ENCODE assay signal across 8 cellular contexts in genomic region chr11:122215244-122215992, GRCh38.
DNase-seq lines count a peak whose midpoint lies in the region; ATAC-seq, FAIRE-seq and TF ChIP-seq lines count a peak whose summit lies in the region.

No MANE protein-coding gene starts in this region.

- H3K9ac ChIP-seq in PC-3 (ENCODE audit: low read length) (no peak overlapping the region), keratinocyte (ENCODE audit: control insufficient read depth, extremely low read depth, insufficient read depth, low read length) (no peak overlapping the region)

- no peaks in the 10 kb centered on the region for H3K36me3 ChIP-seq in PC-3 (ENCODE audit: low read depth, low read length)
- no peaks in the 10 kb centered on the region for H3K36me3 ChIP-seq in breast epithelium
- no peaks in the 10 kb centered on the region for H3K36me3 ChIP-seq in keratinocyte (ENCODE audit: control insufficient read depth in 2 of 2, extremely low read depth in 1 of 2, insufficient read depth in 2 of 2, low read length in 2 of 2)

- no peak for TF ChIP-seq POLR2A in breast epithelium (IDR thresholded peaks at IDR 0.05)

- FAIRE-seq in keratinocyte (lab: Jason Lieb, UNC), result peak; percentile 34

- H3K4me3 ChIP-seq in PC-3 (ENCODE audit: low read length) (no peak overlapping the region), breast epithelium (no peak overlapping the region), keratinocyte (ENCODE audit: control insufficient read depth in 2 of 3, extremely low read depth in 1 of 3, insufficient read depth in 2 of 3, low read depth in 1 of 3, low read length in 3 of 3) (no peak overlapping the region)

- DNase-seq in C1 segment of cervical spinal cord (lab: John Stamatoyannopoulos, UW), result peak in 12 of 14 donors; percentile 6 to 81 (median 67)
- DNase-seq in PC-3, result peak; percentile 80
- DNase-seq in breast epithelium (ENCODE audit: low spot score in 2 of 2), result peak in 1 of 2 donors; percentile 57
- no peak for DNase-seq in keratinocyte (ENCODE audit: low read depth, low spot score)
- DNase-seq in stimulated activated CD4-positive, alpha-beta T cell treated with anti-CD3 and anti-CD28 coated beads, Interleukin-15, amount 100 ng/mL, for 24 hours, result peak; percentile 46
- no peak for DNase-seq in DMS79 (lab: John Stamatoyannopoulos, UW)

- no peaks in the 10 kb centered on the region for H4K20me1 ChIP-seq in PC-3 (ENCODE audit: low read length)
- H4K20me1 ChIP-seq in keratinocyte (ENCODE audit: control insufficient read depth, extremely low read depth, insufficient read depth, low read length), result no peaks in the 10 kb centered on the region

- TF ChIP-seq CTCF in PC-3 (conservative IDR thresholded peaks at IDR 0.05; ENCODE audit: low read depth, low read length), result peak; percentile 98
- peak; percentile 60 to 79 (median 76) for TF ChIP-seq CTCF in breast epithelium (IDR thresholded peaks at IDR 0.05)
- TF ChIP-seq CTCF in keratinocyte (optimal IDR thresholded peaks at IDR 0.05 in 1 of 3, IDR thresholded peaks at IDR 0.05 in 1 of 3, conservative IDR thresholded peaks at IDR 0.05 in 1 of 3; ENCODE audit: extremely low read depth in 1 of 3, insufficient read depth in 2 of 3, low read length in 3 of 3), result peak; percentile 87 to 96 (median 90)

- peaks cover 5% of the 10 kb centered on the region; the same call in 1 of the 2 replicates for H3K4me1 ChIP-seq in PC-3 (ENCODE audit: insufficient read depth, low read length)
- no peaks in the 10 kb centered on the region for H3K4me1 ChIP-seq in breast epithelium
- H3K4me1 ChIP-seq in keratinocyte (ENCODE audit: control insufficient read depth, extremely low read depth, insufficient read depth, low read length), result no peaks in the 10 kb centered on the region

- H3K27me3 ChIP-seq in PC-3 (ENCODE audit: low read length), result no peaks in the 10 kb centered on the region; the same call in 1 of the 2 replicates
- no peaks in the 10 kb centered on the region for H3K27me3 ChIP-seq in breast epithelium
- H3K27me3 ChIP-seq in keratinocyte (ENCODE audit: control insufficient read depth, extremely low read depth, insufficient read depth, low read length), result no peaks in the 10 kb centered on the region

- H2AFZ ChIP-seq in PC-3 (ENCODE audit: low read length) (peak overlapping the region; percentile 62), keratinocyte (ENCODE audit: control insufficient read depth, low read length) (no peak overlapping the region)

- no TSS peak for BruUV-seq in PC-3 (replicated peaks; lab: Mats Ljungman, UMichigan)

- intact Hi-C loops in PC-3 (cut with micrococcal nuclease) (loop anchor here (1.0 kb wide), 1 partner anchor 290 kb away; no protein-coding TSS in a partner anchor), breast epithelium (cut with DNase I; ENCODE audit: low total_unique reads) (no loop called here)

- H3K79me2 ChIP-seq in PC-3 (ENCODE audit: low read length) (no peaks in the 10 kb centered on the region), keratinocyte (ENCODE audit: control insufficient read depth, insufficient read depth, low read length) (no peaks in the 10 kb centered on the region)

- H3K9me3 ChIP-seq in PC-3 (ENCODE audit: low read length) (no peaks in the 10 kb centered on the region), breast epithelium (no peaks in the 10 kb centered on the region), keratinocyte (ENCODE audit: control insufficient read depth, low read depth, low read length) (no peaks in the 10 kb centered on the region)

- no peaks in the 10 kb centered on the region for H3F3A ChIP-seq in PC-3 (ENCODE audit: low read length, unreplicated experiment)

- CTCF ChIA-PET in PC-3 (lab: Charles Lee), result interaction anchor here (0.6 to 1.9 kb wide), 2 partner anchors 290 to 1479 kb away, joined by 3 to 12 read pairs; no protein-coding TSS in a partner anchor

- POLR2A ChIA-PET in PC-3 (lab: Charles Lee; ENCODE audit: unreplicated experiment), result no interaction called here

- H3K9me1 ChIP-seq in keratinocyte (ENCODE audit: control insufficient read depth, extremely low read depth, insufficient read depth, low read length), result no peaks in the 10 kb centered on the region

- ATAC-seq in GM18868 (IDR thresholded peaks at IDR 0.05; ENCODE audit: unreplicated experiment) (peak; percentile 80), HG03280 (IDR thresholded peaks at IDR 0.05; ENCODE audit: unreplicated experiment) (peak; percentile 73), PC-3 (peak; percentile 98)

- dilution Hi-C loops in keratinocyte (cut with MboI; ENCODE audit: extremely low pct_ligation_motif_present, low sequenced_read_pairs), result no loop called here

- H3K4me2 ChIP-seq in PC-3 (ENCODE audit: low read length) (no peak overlapping the region), keratinocyte (ENCODE audit: control insufficient read depth, extremely low read depth, insufficient read depth, low read depth, low read length) (no peak overlapping the region)

- no peak overlapping the region for H3K27ac ChIP-seq in PC-3 (ENCODE audit: low read length)
- H3K27ac ChIP-seq in breast epithelium, result peak overlapping the region in 1 of 2 donors; percentile 26
- H3K27ac ChIP-seq in keratinocyte (ENCODE audit: control insufficient read depth, insufficient read depth, low read length), result no peak overlapping the region

- H3K9me2 ChIP-seq in PC-3 (replicated peaks; ENCODE audit: low read length), result no peaks in the 10 kb centered on the region

Comparison
In these comparisons a context has a peak if more than half of its experiments do, and no peak if none do; other contexts are left out.
1. DNase-seq: peak in C1 segment of cervical spinal cord (12 of 14), PC-3 (single experiment) and stimulated activated CD4-positive, alpha-beta T cell treated with anti-CD3 and anti-CD28 coated beads, Interleukin-15, amount 100 ng/mL, for 24 hours (single experiment); none in keratinocyte (single experiment) and DMS79 (single experiment).
2. Peak in every context shown above with its lines, with median percentiles within 50 percentile points of each other: ATAC-seq and CTCF ChIP-seq.